18 cellular contexts compared by ENCODE assay signal in the genomic region with DNA sequence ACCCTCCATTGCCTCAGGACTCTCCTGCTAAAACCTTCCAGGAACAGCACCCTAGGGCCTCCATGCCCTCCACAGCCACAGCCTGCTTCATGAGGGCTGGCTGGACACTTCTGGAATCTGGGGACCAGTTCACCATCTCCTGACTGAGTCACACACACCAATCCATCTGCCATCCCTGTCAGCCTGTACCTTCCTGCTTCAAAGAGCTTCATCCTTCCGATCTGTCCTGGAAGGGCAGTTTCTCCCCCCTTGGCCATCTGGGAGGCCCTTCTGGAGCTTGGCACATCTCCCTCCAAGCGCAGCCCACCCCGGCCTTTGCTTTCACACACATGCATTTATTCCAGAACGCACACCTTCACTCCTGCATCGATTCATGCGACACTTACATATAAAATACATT. TPM values are rescaled to one million over a fixed set of nuclear protein-coding genes. Genes with fewer than 3 reads are reported as not detected.
DNase-seq lines count a peak whose midpoint lies in the region; ATAC-seq lines count a peak whose summit lies in the region.
"Had no signal": no experiment of that assay in that cellular context is flagged by ENCODE, and none has a peak within 500 bp of the region (broad histone marks: within the 10 kb centered on the region; RNA-seq: fewer than 3 reads in every experiment).

No MANE protein-coding gene starts in this region.

- DNase-seq in activated naive CD4-positive, alpha-beta T cell (lab: John Stamatoyannopoulos, UW): no peak
- DNase-seq in T-cell: no peak
- DNase-seq in effector memory CD4-positive, alpha-beta T cell: no peak
- peak in 3 of 49 donors; percentile 23 to 62 (median 49) for DNase-seq in substantia nigra (lab: John Stamatoyannopoulos, UW)
- DNase-seq in OCI-M1 (lab: John Stamatoyannopoulos, UW): no peak
- no peak for DNase-seq in NCI-H69 (lab: John Stamatoyannopoulos, UW)
- no peak for DNase-seq in HCEC 1CT
- DNase-seq: activated CD8-positive, alpha-beta memory T cell treated with anti-CD3 and anti-CD28 coated beads for 24 hours; activated naive CD4-positive, alpha-beta T cell treated with anti-CD3 and anti-CD28 coated beads, Interleukin-2, amount 10 ng/mL, durations not matched to agents 7 days and 5 days; activated T-cell treated with anti-CD3 and anti-CD28 coated beads, Interleukin-2, amount 50 U/mL, for 4 hours; NCI-H526 treated with DMSO at 0.1 percent for 48 hours; spleen had no signal

- H3K27ac ChIP-seq in effector memory CD4-positive, alpha-beta T cell (ENCODE audit: insufficient read depth, low read length, poor library complexity, severe bottlenecking): peak overlapping the region; percentile 68
- peak overlapping the region; percentile 87 for H3K27ac ChIP-seq in substantia nigra (ENCODE audit: low read depth, low read length, poor library complexity, severe bottlenecking)
- H3K27ac ChIP-seq: ovary, right atrium auricular region had no signal

- H3K27ac Mint-ChIP-seq in activated naive CD4-positive, alpha-beta T cell treated with anti-CD3 and anti-CD28 coated beads, Interleukin-2, amount 50 U/mL, for 24 hours: peak overlapping the region; percentile 83
- H3K27ac Mint-ChIP-seq in T-cell: peak overlapping the region; percentile 87 to 99
- H3K27ac Mint-ChIP-seq: activated naive CD4-positive, alpha-beta T cell treated with anti-CD3 and anti-CD28 coated beads, Interleukin-2, amount 10 ng/mL, durations not matched to agents 7 days and 5 days had no signal

- CTCF ChIA-PET in T-cell (lab: Charles Lee): interaction anchor here (0.6 to 2.8 kb wide), 4 partner anchors 13 to 33 kb away, joined by 3 to 8 read pairs (median 6); partner anchors contain the start of gene APBB1 (in 1 of the 2)

- POLR2A ChIA-PET in T-cell (lab: Charles Lee): interaction anchor here in 1 of 2 donors (0.5 to 1.8 kb wide), 4 partner anchors 8 to 87 kb away, joined by 3 to 7 read pairs (median 4); no protein-coding TSS in a partner anchor

- H3K9me3 ChIP-seq in effector memory CD4-positive, alpha-beta T cell (ENCODE audit: control insufficient read depth, low read length): no peaks in the 10 kb centered on the region
- H3K9me3 ChIP-seq: ovary, right atrium auricular region, spleen had no signal

- no peaks in the 10 kb centered on the region for H3K27me3 ChIP-seq in effector memory CD4-positive, alpha-beta T cell (replicated peaks; ENCODE audit: control insufficient read depth, insufficient read depth, low read length, poor library complexity, severe bottlenecking)
- H3K27me3 ChIP-seq: ovary, right atrium auricular region, spleen had no signal

- no peaks in the 10 kb centered on the region for H3K27me3 Mint-ChIP-seq in activated naive CD4-positive, alpha-beta T cell treated with anti-CD3 and anti-CD28 coated beads, Interleukin-2, amount 50 U/mL, for 24 hours
- no peaks in the 10 kb centered on the region for H3K27me3 Mint-ChIP-seq in T-cell

- no peak overlapping the region for H3K4me3 ChIP-seq in effector memory CD4-positive, alpha-beta T cell (ENCODE audit: insufficient read depth, low read depth, low read length, poor library complexity, severe bottlenecking)
- H3K4me3 ChIP-seq: lung, ovary, right atrium auricular region, spleen had no signal

- H3K36me3 ChIP-seq in effector memory CD4-positive, alpha-beta T cell (ENCODE audit: control insufficient read depth, insufficient read depth, low read length): peaks cover 18% of the 10 kb centered on the region
- H3K36me3 ChIP-seq: ovary had no signal

- peaks cover 63% of the 10 kb centered on the region for H3K4me1 ChIP-seq in effector memory CD4-positive, alpha-beta T cell (ENCODE audit: control insufficient read depth, insufficient read depth, low read length, poor library complexity, severe bottlenecking)

- ATAC-seq in T-cell (replicated peaks in 1 of 4): no peak
- ATAC-seq: activated CD4-positive, CD25-positive, alpha-beta regulatory T cell treated with anti-CD3 and anti-CD28 coated beads, Interleukin-2, amount 50 U/mL, for 24 hours; activated T-cell treated with anti-CD3 and anti-CD28 coated beads, Interleukin-2, amount 50 U/mL, for 4 hours; Right ventricle myocardium inferior had no signal

- H3K4me3 Mint-ChIP-seq in activated naive CD4-positive, alpha-beta T cell treated with anti-CD3 and anti-CD28 coated beads, Interleukin-2, amount 50 U/mL, for 24 hours: peak overlapping the region; percentile 60
- H3K4me3 Mint-ChIP-seq in T-cell: peak overlapping the region; percentile 0 to 92 (median 28)
- H3K4me3 Mint-ChIP-seq: activated naive CD4-positive, alpha-beta T cell treated with anti-CD3 and anti-CD28 coated beads, Interleukin-2, amount 10 ng/mL, durations not matched to agents 7 days and 5 days; activated T-cell treated with anti-CD3 and anti-CD28 coated beads, Interleukin-2, amount 50 U/mL, for 4 hours had no signal

- peaks cover 81% of the 10 kb centered on the region for H3K4me1 Mint-ChIP-seq in activated naive CD4-positive, alpha-beta T cell treated with anti-CD3 and anti-CD28 coated beads, Interleukin-2, amount 50 U/mL, for 24 hours
- H3K4me1 Mint-ChIP-seq in T-cell: peaks cover 81 to 88% (median 86%) of the 10 kb centered on the region in 3 donors

- no peaks in the 10 kb centered on the region for H3K9me3 Mint-ChIP-seq in activated naive CD4-positive, alpha-beta T cell treated with anti-CD3 and anti-CD28 coated beads, Interleukin-2, amount 50 U/mL, for 24 hours
- no peaks in the 10 kb centered on the region for H3K9me3 Mint-ChIP-seq in T-cell
- H3K9me3 Mint-ChIP-seq: activated naive CD4-positive, alpha-beta T cell treated with anti-CD3 and anti-CD28 coated beads, Interleukin-2, amount 10 ng/mL, durations not matched to agents 7 days and 5 days; activated T-cell treated with anti-CD3 and anti-CD28 coated beads, Interleukin-2, amount 50 U/mL, for 4 hours had no signal

- H3K36me3 Mint-ChIP-seq in activated naive CD4-positive, alpha-beta T cell treated with anti-CD3 and anti-CD28 coated beads, Interleukin-2, amount 50 U/mL, for 24 hours: peaks cover 6% of the 10 kb centered on the region
- peaks cover 24% of the 10 kb centered on the region for H3K36me3 Mint-ChIP-seq in T-cell

RNA-seq across cellular contexts. Expression of gene APBB1, which starts 13.1 kb away (rescaled TPM):
- 100 to 1,000 TPM in 3 of 5 donors, 10 to 100 TPM in 2; 71.3 to 152 (median 106) TPM for total RNA-seq in T-cell

RNA-seq across cellular contexts. Expression of gene SMPD1, which starts 15.6 kb away (rescaled TPM):
- 10 to 100 TPM; 33.5 to 58.3 (median 38.3) TPM for total RNA-seq in T-cell

RNA-seq across cellular contexts. Expression of gene HPX, which starts 35.0 kb away (rescaled TPM):
- 1 to 10 TPM; 1.2 to 5.5 (median 2.5) TPM for total RNA-seq in T-cell
- total RNA-seq: Right ventricle myocardium inferior had no signal
